Comparison of ENCODE assay signal across 8 cellular contexts in genomic region chr12:40011775-40012129, GRCh38.
DNase-seq lines count a peak whose midpoint lies in the region; ATAC-seq, FAIRE-seq and TF ChIP-seq lines count a peak whose summit lies in the region.

No MANE protein-coding gene starts in this region.

- no peaks in the 10 kb centered on the region for H3K27me3 Mint-ChIP-seq in CD4-positive, alpha-beta memory T cell

- TF ChIP-seq POLR2A in HepG2 (IDR thresholded peaks at IDR 0.05; ENCODE audit: insufficient read depth in 1 of 2, low read depth in 2 of 2, low read length in 2 of 2) (no peak), lower leg skin (IDR thresholded peaks at IDR 0.05) (no peak)

- H3K79me2 ChIP-seq in PC-9 (ENCODE audit: low read depth) (no peaks in the 10 kb centered on the region), HepG2 (ENCODE audit: insufficient read depth, low read length) (no peaks in the 10 kb centered on the region)

- no peaks in the 10 kb centered on the region for H3K9me3 Mint-ChIP-seq in CD4-positive, alpha-beta memory T cell

- FAIRE-seq in HepG2 (lab: Jason Lieb, UNC), result no peak

- peak overlapping the region; percentile 44 to 81 (median 76) for H3K4me3 Mint-ChIP-seq in CD4-positive, alpha-beta memory T cell

- in situ Hi-C loops in HepG2 (cut with HindIII; ENCODE audit: extremely low pct_ligation_motif_present, low pct_unique_long_range_greater_than_20kb), result loop anchor here (5.0 kb wide), 1 partner anchor 96 kb away; the partner anchor contains the start of gene SLC2A13

- no peaks in the 10 kb centered on the region for H3K36me3 ChIP-seq in CD4-positive, alpha-beta memory T cell (ENCODE audit: insufficient read depth, low read length)
- no peaks in the 10 kb centered on the region for H3K36me3 ChIP-seq in PC-9 (ENCODE audit: low read depth)
- no peaks in the 10 kb centered on the region for H3K36me3 ChIP-seq in HepG2 (replicated peaks in 1 of 2; ENCODE audit: control insufficient read depth in 1 of 2, insufficient read depth in 2 of 2, low read length in 2 of 2)

- peak overlapping the region; percentile 63; the same call in 1 of the 2 replicates for H3K4me2 ChIP-seq in PC-9
- H3K4me2 ChIP-seq in HepG2 (ENCODE audit: low read depth, low read length), result no peak overlapping the region

- H3K27ac ChIP-seq in CD4-positive, alpha-beta memory T cell (ENCODE audit: low read depth, low read length), result no peak overlapping the region
- no peak overlapping the region for H3K27ac ChIP-seq in PC-9
- H3K27ac ChIP-seq in HepG2 (ENCODE audit: extremely low read length, insufficient read depth, low read length), result no peak overlapping the region

- H3K27ac Mint-ChIP-seq in CD4-positive, alpha-beta memory T cell, result peak overlapping the region in 2 of 7 donors; percentile 12 to 21

- TF ChIP-seq CTCF in PC-9 (conservative IDR thresholded peaks at IDR 0.05) (no peak), HepG2 (CRISPR knock-in tag; IDR thresholded peaks at IDR 0.05) (no peak), lower leg skin (IDR thresholded peaks at IDR 0.05) (no peak)

- TF ChIP-seq EP300 in HepG2 (IDR thresholded peaks at IDR 0.05; ENCODE audit: low read depth in 2 of 2, low read length in 2 of 2) (no peak), HepG2 (CRISPR knock-in tag; IDR thresholded peaks at IDR 0.05; ENCODE audit: borderline replicate concordance) (no peak)

- peaks cover 6% of the 10 kb centered on the region for H3K4me1 ChIP-seq in CD4-positive, alpha-beta memory T cell (ENCODE audit: insufficient read depth, low read length)
- H3K4me1 ChIP-seq in PC-9 (replicated peaks; ENCODE audit: insufficient read depth) (peaks cover 5% of the 10 kb centered on the region; the same call in 1 of the 2 replicates), HepG2 (ENCODE audit: insufficient read depth, low read length) (no peaks in the 10 kb centered on the region)

- H3K9ac ChIP-seq in HepG2 (ENCODE audit: insufficient read depth, low read depth, low read length), result no peak overlapping the region

- BruUV-seq in PC-9 (replicated peaks; lab: Mats Ljungman, UMichigan) (no TSS peak), HepG2 (replicated peaks; lab: Mats Ljungman, UMichigan) (no TSS peak)

- H3K36me3 Mint-ChIP-seq in CD4-positive, alpha-beta memory T cell, result no peaks in the 10 kb centered on the region

- H3K27me3 ChIP-seq in CD4-positive, alpha-beta memory T cell (ENCODE audit: insufficient read depth, low read length), result no peaks in the 10 kb centered on the region
- H3K27me3 ChIP-seq in PC-9 (ENCODE audit: insufficient read depth, low read depth) (no peaks in the 10 kb centered on the region), HepG2 (ENCODE audit: control insufficient read depth in 1 of 2, insufficient read depth in 2 of 2, low read length in 2 of 2) (no peaks in the 10 kb centered on the region)

- CTCF ChIA-PET in CD4-positive, alpha-beta memory T cell (lab: Charles Lee; ENCODE audit: partially characterized antibody), result interaction anchor here (0.6 to 11.5 kb wide), 25 partner anchors 9 to 1336 kb away, joined by 3 to 185 read pairs (median 4); partner anchors contain the start of gene SLC2A13
- CTCF ChIA-PET in PC-9 (lab: Charles Lee) (interaction anchor here (1.0 kb wide), 2 partner anchors 94 to 152 kb away, joined by 3 to 8 read pairs; partner anchors contain the start of gene SLC2A13), HepG2 (lab: Yijun Ruan, JAX; ENCODE audit: low intra/inter-chr PET ratio, low total read pairs) (interaction anchor here (3.1 kb wide), 1 partner anchor 95 kb away, joined by 26 read pairs; the partner anchor contains the start of gene SLC2A13)

- no peak for TF ChIP-seq RAD21 in HepG2 (CRISPR knock-in tag; IDR thresholded peaks at IDR 0.05)

- H4K20me1 ChIP-seq in PC-9 (ENCODE audit: insufficient read depth), result no peaks in the 10 kb centered on the region
- no peaks in the 10 kb centered on the region for H4K20me1 ChIP-seq in HepG2 (ENCODE audit: insufficient read depth, low read length)

- H3F3A ChIP-seq in PC-9 (ENCODE audit: insufficient read depth, low read depth), result no peaks in the 10 kb centered on the region

- intact Hi-C loops in CD4-positive, alpha-beta memory T cell (cut with micrococcal nuclease), result loop anchor here (1.0 to 10.0 kb wide), 3 partner anchors 96 to 911 kb away; no protein-coding TSS in a partner anchor
- intact Hi-C loops in PC-9 (cut with micrococcal nuclease; ENCODE audit: unreplicated experiment), result loop anchor here (1.0 kb wide), 1 partner anchor 96 kb away; no protein-coding TSS in a partner anchor
- intact Hi-C loops in HepG2 (cut with micrococcal nuclease; ENCODE audit: unreplicated experiment), result loop anchor here (1.0 to 5.0 kb wide), 3 partner anchors 96 to 301 kb away; no protein-coding TSS in a partner anchor
- intact Hi-C loops in lower leg skin (cut with DNase I; ENCODE audit: low total_unique reads), result loop anchor here (10.0 kb wide), 1 partner anchor 93 kb away; the partner anchor contains the start of gene SLC2A13

- ATAC-seq in GM21786 (IDR thresholded peaks at IDR 0.05; ENCODE audit: unreplicated experiment) (peak; percentile 25), HepG2 (peak; percentile 77), HG03439 (IDR thresholded peaks at IDR 0.05; ENCODE audit: unreplicated experiment) (no peak)

- peak overlapping the region in 1 of 2 donors; percentile 30 for H3K4me3 ChIP-seq in CD4-positive, alpha-beta memory T cell (ENCODE audit: low read length in 2 of 2)
- H3K4me3 ChIP-seq in PC-9, result no peak overlapping the region
- no peak overlapping the region for H3K4me3 ChIP-seq in HepG2 (replicated peaks in 1 of 3; ENCODE audit: insufficient read depth in 1 of 3, low read depth in 2 of 3, low read length in 3 of 3)
- no peak overlapping the region for H3K4me3 ChIP-seq in lower leg skin (ENCODE audit: low read depth, poor library complexity, severe bottlenecking)

- no peak for DNase-seq in CD4-positive, alpha-beta memory T cell
- DNase-seq in PC-9 (no peak), HepG2 (ENCODE audit: low spot score) (no peak), HuH-7 (ENCODE audit: low spot score) (no peak), lower leg skin (ENCODE audit: low spot score in 2 of 2) (no peak)
- no peak for DNase-seq in activated CD8-positive, alpha-beta memory T cell treated with anti-CD3 and anti-CD28 coated beads, Interleukin-2, amount 50 U/mL, for 4 hours

- POLR2A ChIA-PET in CD4-positive, alpha-beta memory T cell (lab: Charles Lee; ENCODE audit: partially characterized antibody), result interaction anchor here (1.4 to 1.6 kb wide), 2 partner anchors 94 to 97 kb away, joined by 4 to 12 read pairs; partner anchors contain the start of gene SLC2A13
- POLR2A ChIA-PET in PC-9 (lab: Charles Lee; ENCODE audit: unreplicated experiment) (no interaction called here), HepG2 (lab: Yijun Ruan, JAX) (interaction anchor here (1.0 kb wide), 1 partner anchor 94 kb away, joined by 5 read pairs; the partner anchor contains the start of gene SLC2A13)

- H3K9me2 ChIP-seq in PC-9 (ENCODE audit: insufficient read depth), result no peaks in the 10 kb centered on the region

- H3K4me1 Mint-ChIP-seq in CD4-positive, alpha-beta memory T cell, result peaks cover 10 to 14% (median 10%) of the 10 kb centered on the region in 4 donors

- WGBS in HepG2 (ENCODE audit: low lambda C conversion rate), result 68% methylated on average over 3 of the region's 3 CpGs
- WGBS in lower leg skin, 2 donors, result 70 to 79% methylated on average over 3 of the region's 3 CpGs

- H2AFZ ChIP-seq in PC-9, result peak overlapping the region; percentile 66; the same call in 1 of the 2 replicates
- H2AFZ ChIP-seq in HepG2 (ENCODE audit: low read length), result no peak overlapping the region

- no peaks in the 10 kb centered on the region for H3K9me3 ChIP-seq in CD4-positive, alpha-beta memory T cell (ENCODE audit: control insufficient read depth in 1 of 2, low read length in 2 of 2)
- H3K9me3 ChIP-seq in PC-9 (ENCODE audit: insufficient read depth, low read depth), result no peaks in the 10 kb centered on the region
- H3K9me3 ChIP-seq in HepG2 (ENCODE audit: low read length), result no peaks in the 10 kb centered on the region

TF ChIP-seq in HepG2, 621 proteins besides CTCF, POLR2A, EP300 and RAD21 (continues in another document):
- TF ChIP-seq POGZ (CRISPR knock-in tag; IDR thresholded peaks at IDR 0.05) (no peak), HMG20A (CRISPR knock-in tag; IDR thresholded peaks at IDR 0.05; ENCODE audit: borderline replicate concordance) (no peak), ZBTB34 (CRISPR knock-in tag; IDR thresholded peaks at IDR 0.05) (no peak), KDM4B (CRISPR knock-in tag; IDR thresholded peaks at IDR 0.05) (no peak), MED13 (CRISPR knock-in tag; IDR thresholded peaks at IDR 0.05) (no peak), SP1 (IDR thresholded peaks at IDR 0.05) (no peak), SP1 (CRISPR knock-in tag; IDR thresholded peaks at IDR 0.05) (no peak), E2F5 (CRISPR knock-in tag; conservative IDR thresholded peaks at IDR 0.05) (no peak), MTF2 (CRISPR knock-in tag; IDR thresholded peaks at IDR 0.05; ENCODE audit: borderline replicate concordance) (no peak)
